Comparison of ENCODE assay signal across 11 cellular contexts in genomic region chr17:42670199-42670924, GRCh38. TPM values are rescaled to one million over a fixed set of nuclear protein-coding genes. Genes with fewer than 3 reads are reported as not detected.
DNase-seq lines count a peak whose midpoint lies in the region; ATAC-seq and TF ChIP-seq lines count a peak whose summit lies in the region.
"Had no signal": no experiment of that assay in that cellular context is flagged by ENCODE, and none has a peak within 500 bp of the region (broad histone marks: within the 10 kb centered on the region; RNA-seq: fewer than 3 reads in every experiment).

No MANE protein-coding gene starts in this region.

- peaks cover 16% of the 10 kb centered on the region for H3K36me3 Mint-ChIP-seq in CD8-positive, alpha-beta T cell
- peaks cover 20% of the 10 kb centered on the region for H3K36me3 Mint-ChIP-seq in neural crest cell (ENCODE audit: low read depth)

- peaks cover 31% of the 10 kb centered on the region for H3K27me3 Mint-ChIP-seq in CD8-positive, alpha-beta T cell (ENCODE audit: low read depth)
- peaks cover 20% of the 10 kb centered on the region for H3K27me3 Mint-ChIP-seq in neural crest cell (ENCODE audit: low read depth)

- H3K27ac Mint-ChIP-seq in CD8-positive, alpha-beta T cell: no peak overlapping the region
- H3K27ac Mint-ChIP-seq in neural crest cell (ENCODE audit: unreplicated experiment): no peak overlapping the region

- H3K27ac ChIP-seq in CD8-positive, alpha-beta T cell (ENCODE audit: low read depth, low read length): no peak overlapping the region
- H3K27ac ChIP-seq in Peyer's patch (peak overlapping the region in 1 of 4 donors; percentile 60), brain microvascular endothelial cell (no peak overlapping the region), body of pancreas (no peak overlapping the region)
- H3K27ac ChIP-seq: hepatocyte had no signal

- H3K4me1 ChIP-seq in CD8-positive, alpha-beta T cell (ENCODE audit: insufficient read depth, low read length): peaks cover 25% of the 10 kb centered on the region
- H3K4me1 ChIP-seq in Peyer's patch: peaks cover 0 to 55% (median 8%) of the 10 kb centered on the region in 4 donors
- peaks cover 78% of the 10 kb centered on the region for H3K4me1 ChIP-seq in body of pancreas

- H3K4me3 Mint-ChIP-seq in CD8-positive, alpha-beta T cell: peak overlapping the region; percentile 77
- H3K4me3 Mint-ChIP-seq in neural crest cell: peak overlapping the region; percentile 80

- H3K9me3 Mint-ChIP-seq in CD8-positive, alpha-beta T cell: no peaks in the 10 kb centered on the region
- no peaks in the 10 kb centered on the region for H3K9me3 Mint-ChIP-seq in neural crest cell

- POLR2A ChIA-PET in CD8-positive, alpha-beta T cell (lab: Charles Lee): interaction anchor here (1.1 to 2.6 kb wide), 2 partner anchors 9 to 11 kb away, joined by 4 to 13 read pairs; partner anchors contain the start of gene TUBG2

- H3K9me3 ChIP-seq in CD8-positive, alpha-beta T cell (ENCODE audit: low read length): no peaks in the 10 kb centered on the region
- no peaks in the 10 kb centered on the region for H3K9me3 ChIP-seq in Peyer's patch
- H3K9me3 ChIP-seq in body of pancreas: no peaks in the 10 kb centered on the region

- CTCF ChIA-PET in CD8-positive, alpha-beta T cell (lab: Charles Lee): interaction anchor here (0.6 to 4.4 kb wide), 5 partner anchors 9 to 92 kb away, joined by 3 to 24 read pairs (median 3); partner anchors contain the start of gene PLEKHH3

- peak; percentile 31 for TF ChIP-seq CTCF in CD8-positive, alpha-beta T cell (IDR thresholded peaks at IDR 0.05)
- no peak for TF ChIP-seq CTCF in Peyer's patch (IDR thresholded peaks at IDR 0.05)
- TF ChIP-seq CTCF in brain microvascular endothelial cell (IDR thresholded peaks at IDR 0.05; ENCODE audit: low read depth, low read length, missing control alignments): no peak
- TF ChIP-seq CTCF in neural crest cell (conservative IDR thresholded peaks at IDR 0.05): no peak
- no peak for TF ChIP-seq CTCF in body of pancreas (IDR thresholded peaks at IDR 0.05)

- peaks cover 29% of the 10 kb centered on the region for H3K27me3 ChIP-seq in CD8-positive, alpha-beta T cell (ENCODE audit: insufficient read depth, low read length)
- H3K27me3 ChIP-seq in Peyer's patch (no peaks in the 10 kb centered on the region), brain microvascular endothelial cell (replicated peaks) (no peaks in the 10 kb centered on the region), body of pancreas (no peaks in the 10 kb centered on the region)
- H3K27me3 ChIP-seq: hepatocyte had no signal

- peak in 3 of 7 experiments; percentile 40 to 61 (median 58) for DNase-seq in CD8-positive, alpha-beta T cell
- DNase-seq in Peyer's patch: peak in 1 of 3 donors; percentile 49
- DNase-seq in brain microvascular endothelial cell: no peak
- no peak for DNase-seq in neural crest cell (ENCODE audit: low read depth, low spot score)
- DNase-seq in body of pancreas: no peak
- DNase-seq: DND-41, NCI-H526 had no signal

- peak; percentile 87 for ATAC-seq in CD8-positive, alpha-beta T cell
- ATAC-seq in GM21526 (IDR thresholded peaks at IDR 0.05; ENCODE audit: low FRiP score, unreplicated experiment): no peak
- ATAC-seq in body of pancreas: no peak
- no peak for ATAC-seq in HG03457 (IDR thresholded peaks at IDR 0.05; ENCODE audit: unreplicated experiment)
- ATAC-seq in GM19463 (IDR thresholded peaks at IDR 0.05; ENCODE audit: unreplicated experiment): no peak

- no peaks in the 10 kb centered on the region for H3K36me3 ChIP-seq in CD8-positive, alpha-beta T cell (ENCODE audit: insufficient read depth, low read length)
- H3K36me3 ChIP-seq in Peyer's patch: peaks cover 0 to 34% (median 0%) of the 10 kb centered on the region in 3 donors
- peaks cover 58% of the 10 kb centered on the region for H3K36me3 ChIP-seq in brain microvascular endothelial cell (replicated peaks)
- peaks cover 7 to 16% of the 10 kb centered on the region in 2 donors for H3K36me3 ChIP-seq in body of pancreas (replicated peaks in 1 of 2; ENCODE audit: insufficient read depth in 1 of 2, low read depth in 2 of 2)

- no peak for TF ChIP-seq POLR2A in Peyer's patch (IDR thresholded peaks at IDR 0.05)
- peak in 1 of 3 donors; percentile 3 for TF ChIP-seq POLR2A in body of pancreas (IDR thresholded peaks at IDR 0.05)

- 76 to 89% methylated on average over 56 to 64 of the region's 71 CpGs for WGBS in body of pancreas, 2 donors

- H3K4me1 Mint-ChIP-seq in CD8-positive, alpha-beta T cell (ENCODE audit: low read depth): peaks cover 26% of the 10 kb centered on the region
- H3K4me1 Mint-ChIP-seq in neural crest cell: peaks cover 18% of the 10 kb centered on the region

- peak overlapping the region; percentile 28 for H3K4me3 ChIP-seq in CD8-positive, alpha-beta T cell (ENCODE audit: low read depth, low read length)
- H3K4me3 ChIP-seq in Peyer's patch: peak overlapping the region; percentile 14 to 50 (median 32)
- peak overlapping the region; percentile 29 for H3K4me3 ChIP-seq in brain microvascular endothelial cell (ENCODE audit: low read depth, low read length)
- H3K4me3 ChIP-seq in body of pancreas: no peak overlapping the region
- H3K4me3 ChIP-seq: hepatocyte had no signal

- intact Hi-C loops in CD8-positive, alpha-beta T cell (cut with DNase I, micrococcal nuclease): loop anchor here in 1 of 2 experiments (1.0 kb wide), 1 partner anchor 9 kb away; no protein-coding TSS in a partner anchor
- intact Hi-C loops in body of pancreas (cut with DNase I): loop anchor here (5.0 kb wide), 1 partner anchor 58 kb away; no protein-coding TSS in a partner anchor

- in situ Hi-C loops in brain microvascular endothelial cell (cut with HindIII; ENCODE audit: low pct_ligation_motif_present, low sequenced_read_pairs): no loop called here

RNA-seq across cellular contexts. Expression of gene PLEKHH3, which starts 6.4 kb away (rescaled TPM):
- under 1 TPM; 0.33 to 0.72 TPM for total RNA-seq in CD8-positive, alpha-beta T cell
- total RNA-seq in Peyer's patch (10 to 100 TPM in 2 of 4 donors, 1 to 10 TPM in 2; 3.5 to 14.0 (median 10.8) TPM), neural crest cell (16.4 and 20.8 TPM in 2 replicates), body of pancreas (100 to 1,000 TPM in 1 of 2 donors, 10 to 100 TPM in 1; 63.0 to 105 TPM)

RNA-seq across cellular contexts. Expression of gene TUBG2, which starts 11.3 kb away (rescaled TPM):
- total RNA-seq in CD8-positive, alpha-beta T cell: 10 to 100 TPM in 1 of 2 experiments, 1 to 10 TPM in 1; 7.4 to 10.6 TPM
- 10 to 100 TPM in 3 of 4 donors, 1 to 10 TPM in 1; 5.6 to 79.2 (median 16.6) TPM for total RNA-seq in Peyer's patch
- 18.7 and 20.7 TPM in 2 replicates for total RNA-seq in neural crest cell
- total RNA-seq in body of pancreas: 10 to 100 TPM; 64.1 to 80.4 TPM

RNA-seq across cellular contexts. Expression of gene CCR10, which starts 11.3 kb away (rescaled TPM):
- 1 to 10 TPM; 1.2 to 1.3 TPM for total RNA-seq in CD8-positive, alpha-beta T cell
- 1 to 10 TPM in 1 of 4 donors, under 1 TPM in 1, not detected in 2; 0.40 to 2.8 TPM for total RNA-seq in Peyer's patch
- 0.68 TPM in 2 replicates for total RNA-seq in neural crest cell
- under 1 TPM; 0.78 to 0.99 TPM for total RNA-seq in body of pancreas

RNA-seq across cellular contexts. Expression of gene CNTNAP1, which starts 12.0 kb away (rescaled TPM):
- total RNA-seq in CD8-positive, alpha-beta T cell: 1 to 10 TPM; 1.1 to 1.6 TPM
- total RNA-seq in Peyer's patch (1 to 10 TPM in 3 of 4 donors, under 1 TPM in 1; 0.35 to 5.0 (median 1.3) TPM), neural crest cell (17.0 and 19.4 TPM in 2 replicates), body of pancreas (1 to 10 TPM; 4.9 to 6.7 TPM)

Comparison
In these comparisons a context has a peak if more than half of its experiments do, and no peak if none do; other contexts are left out.
1. H3K4me3 ChIP-seq: peak in CD8-positive, alpha-beta T cell (single experiment), Peyer's patch (4 of 4) and brain microvascular endothelial cell (single experiment); none in body of pancreas (0 of 2).